In the genomic region with DNA sequence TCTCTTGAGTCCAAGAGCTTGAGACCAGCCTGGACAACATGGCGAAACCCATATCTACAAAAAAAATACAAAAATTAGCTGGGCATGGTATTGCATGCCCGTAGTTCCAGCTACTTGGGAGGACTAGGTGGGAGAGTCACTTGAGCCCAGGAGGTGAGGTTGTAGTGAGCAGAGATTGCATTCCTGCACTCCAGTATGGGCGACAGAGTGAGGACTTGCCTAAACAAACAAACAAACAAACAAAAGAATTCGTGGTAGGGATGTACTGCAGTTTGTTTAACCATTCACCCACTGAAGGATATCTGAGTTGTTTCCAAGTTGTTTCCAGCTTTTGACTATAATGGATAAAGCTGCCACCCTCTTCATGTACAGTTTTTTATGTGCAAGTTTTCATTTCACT, we compare ENCODE assay signal across 23 cellular contexts. TPM values are rescaled to one million over a fixed set of nuclear protein-coding genes. Genes with fewer than 3 reads are reported as not detected.
DNase-seq lines count a peak whose midpoint lies in the region; ATAC-seq and TF ChIP-seq lines count a peak whose summit lies in the region.
"Had no signal": no experiment of that assay in that cellular context is flagged by ENCODE, and none has a peak within 500 bp of the region (broad histone marks: within the 10 kb centered on the region; RNA-seq: fewer than 3 reads in every experiment).

No MANE protein-coding gene starts in this region.

- intact Hi-C loops in PC-9 (cut with micrococcal nuclease; ENCODE audit: unreplicated experiment): no loop called here

- DNase-seq in PC-9 (no peak), iPS DF 19.7 (ENCODE audit: low read depth, low spot score) (peak; percentile 7), neural progenitor cell (ENCODE audit: low spot score) (peak; percentile 21)
- DNase-seq in activated CD8-positive, alpha-beta memory T cell treated with anti-CD3 and anti-CD28 coated beads for 24 hours: no peak
- DNase-seq: 8988T; ACHN; AML-193; BE2C; CD4-positive, alpha-beta T cell; CD8-positive, alpha-beta memory T cell; DMS 273 treated with DMSO at 0.1 percent for 48 hours; DMS79; EL; GDM1; H9 had no signal

- H3K27me3 ChIP-seq in PC-9 (ENCODE audit: insufficient read depth, low read depth) (no peaks in the 10 kb centered on the region), neural progenitor cell (no peaks in the 10 kb centered on the region)
- H3K27me3 ChIP-seq: BE2C; BLaER1 treated with 17β-estradiol and CSF1 and Interleukin-3, amounts not matched to agents 10 nM and 100 nM had no signal

- H3K9me3 ChIP-seq in PC-9 (ENCODE audit: insufficient read depth, low read depth) (no peaks in the 10 kb centered on the region), neural progenitor cell (ENCODE audit: low read depth) (no peaks in the 10 kb centered on the region)
- H3K9me3 ChIP-seq: A549; BE2C; BLaER1 treated with 17β-estradiol and CSF1 and Interleukin-3, amounts not matched to agents 10 nM and 100 nM had no signal

- no peaks in the 10 kb centered on the region for H3K36me3 Mint-ChIP-seq in neural progenitor cell
- H3K36me3 Mint-ChIP-seq: CD14-positive monocyte; CD8-positive, alpha-beta memory T cell had no signal

- no peaks in the 10 kb centered on the region for H3K27me3 Mint-ChIP-seq in neural progenitor cell (ENCODE audit: insufficient read depth, low read depth)

- TF ChIP-seq CTCF in PC-9 (conservative IDR thresholded peaks at IDR 0.05) (no peak), neural progenitor cell (IDR thresholded peaks at IDR 0.05) (no peak)

- H3K4me1 ChIP-seq in PC-9 (replicated peaks; ENCODE audit: insufficient read depth) (no peaks in the 10 kb centered on the region), neural progenitor cell (peaks cover 19% of the 10 kb centered on the region)
- H3K4me1 ChIP-seq: BE2C had no signal

- H3K27ac ChIP-seq in PC-9 (no peak overlapping the region), cingulate gyrus (ENCODE audit: low read depth, low read length) (peak overlapping the region; percentile 10), neural progenitor cell (no peak overlapping the region)
- H3K27ac ChIP-seq: A549; BLaER1 treated with 17β-estradiol and CSF1 and Interleukin-3, amounts not matched to agents 10 nM and 100 nM had no signal

- H3K79me2 ChIP-seq in PC-9 (ENCODE audit: low read depth) (no peaks in the 10 kb centered on the region), neural progenitor cell (ENCODE audit: low read depth) (no peaks in the 10 kb centered on the region)

- no peaks in the 10 kb centered on the region for H3F3A ChIP-seq in PC-9 (ENCODE audit: insufficient read depth, low read depth)
- H3F3A ChIP-seq in neural progenitor cell (ENCODE audit: low read depth): peaks cover 13% of the 10 kb centered on the region

- H2AFZ ChIP-seq in PC-9 (peak overlapping the region; percentile 19; the same call in 1 of the 2 replicates), neural progenitor cell (replicated peaks) (peak overlapping the region; percentile 63)

- H3K27ac Mint-ChIP-seq in neural progenitor cell: no peak overlapping the region
- H3K27ac Mint-ChIP-seq: CD4-positive, alpha-beta T cell; CD8-positive, alpha-beta memory T cell had no signal

- H3K9ac ChIP-seq in neural progenitor cell: no peak overlapping the region
- H3K9ac ChIP-seq: BLaER1 treated with 17β-estradiol and CSF1 and Interleukin-3, amounts not matched to agents 10 nM and 100 nM had no signal

- no peaks in the 10 kb centered on the region for H3K9me2 ChIP-seq in PC-9 (ENCODE audit: insufficient read depth)

- ATAC-seq in HG03439 (IDR thresholded peaks at IDR 0.05; ENCODE audit: unreplicated experiment) (no peak), GM18861 (IDR thresholded peaks at IDR 0.05; ENCODE audit: unreplicated experiment) (no peak)
- ATAC-seq: GM12878, HCT116 had no signal

- POLR2A ChIA-PET in PC-9 (lab: Charles Lee; ENCODE audit: unreplicated experiment): no interaction called here

- H3K36me3 ChIP-seq in PC-9 (ENCODE audit: low read depth) (no peaks in the 10 kb centered on the region), neural progenitor cell (no peaks in the 10 kb centered on the region)
- H3K36me3 ChIP-seq: BE2C; BLaER1 treated with 17β-estradiol and CSF1 and Interleukin-3, amounts not matched to agents 10 nM and 100 nM had no signal

- no peaks in the 10 kb centered on the region for H4K20me1 ChIP-seq in PC-9 (ENCODE audit: insufficient read depth)
- H4K20me1 ChIP-seq in neural progenitor cell (ENCODE audit: low read depth): no peaks in the 10 kb centered on the region
- H4K20me1 ChIP-seq: BLaER1 treated with 17β-estradiol and CSF1 and Interleukin-3, amounts not matched to agents 10 nM and 100 nM had no signal

- no peak overlapping the region for H3K4me2 ChIP-seq in PC-9
- no peak overlapping the region for H3K4me2 ChIP-seq in neural progenitor cell
- H3K4me2 ChIP-seq: A549; BLaER1 treated with 17β-estradiol and CSF1 and Interleukin-3, amounts not matched to agents 10 nM and 100 nM had no signal

- H3K4me3 Mint-ChIP-seq in neural progenitor cell: no peak overlapping the region
- H3K4me3 Mint-ChIP-seq: CD14-positive monocyte; CD4-positive, alpha-beta T cell; CD8-positive, alpha-beta memory T cell; H9 had no signal

- no TSS peak for BruUV-seq in PC-9 (replicated peaks; lab: Mats Ljungman, UMichigan)

- CTCF ChIA-PET in PC-9 (lab: Charles Lee): no interaction called here

- peaks cover 5% of the 10 kb centered on the region for H3K4me1 Mint-ChIP-seq in neural progenitor cell
- H3K4me1 Mint-ChIP-seq: CD14-positive monocyte; CD8-positive, alpha-beta memory T cell had no signal

- H3K4me3 ChIP-seq in PC-9 (no peak overlapping the region), neural progenitor cell (no peak overlapping the region)
- H3K4me3 ChIP-seq: A549; BLaER1 treated with 17β-estradiol and CSF1 and Interleukin-3, amounts not matched to agents 10 nM and 100 nM; GM12878 had no signal

- no peaks in the 10 kb centered on the region for H3K9me3 Mint-ChIP-seq in neural progenitor cell
- H3K9me3 Mint-ChIP-seq: CD4-positive, alpha-beta T cell; CD8-positive, alpha-beta memory T cell; H9 had no signal

RNA-seq across cellular contexts. Expression of a gene that starts 7.5 kb away (rescaled TPM):
- total RNA-seq in PC-9 (2021) (56.5 and 64.2 TPM in 2 replicates), neural progenitor cell (ENCODE audit: low replicate concordance) (41.4 and 41.9 TPM in 2 replicates)

Comparison
In these comparisons a context has a peak if more than half of its experiments do, and no peak if none do; other contexts are left out.
1. DNase-seq: peak in iPS DF 19.7 (single experiment) and neural progenitor cell (single experiment); none in PC-9 (0 of 2) and activated CD8-positive, alpha-beta memory T cell treated with anti-CD3 and anti-CD28 coated beads for 24 hours (single experiment).